ENCODE assay signal across 15 cellular contexts in the genomic region with DNA sequence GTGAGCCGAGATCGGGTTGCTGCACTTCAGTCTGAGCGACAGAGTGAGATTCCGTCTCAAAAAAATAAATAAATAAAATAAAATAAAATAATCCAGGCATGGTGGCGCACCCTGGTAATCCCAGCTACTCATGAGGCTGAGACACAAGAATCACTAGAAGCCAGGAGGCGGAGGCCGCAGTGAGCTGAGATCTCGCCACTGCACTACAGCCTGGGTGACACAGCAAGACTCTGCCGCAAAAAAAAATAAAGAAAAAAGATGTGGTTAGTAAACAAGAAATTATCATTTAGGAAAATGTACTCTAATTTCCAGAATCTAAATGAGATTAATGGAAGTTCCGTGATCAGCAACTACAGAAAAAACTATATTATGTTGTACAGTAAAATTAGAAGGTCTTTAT. TPM values are rescaled to one million over a fixed set of nuclear protein-coding genes. Genes with fewer than 3 reads are reported as not detected.
DNase-seq lines count a peak whose midpoint lies in the region; ATAC-seq lines count a peak whose summit lies in the region.
"Had no signal": no experiment of that assay in that cellular context is flagged by ENCODE, and none has a peak within 500 bp of the region (broad histone marks: within the 10 kb centered on the region; RNA-seq: fewer than 3 reads in every experiment).

No MANE protein-coding gene starts in this region.

- H3K4me3 Mint-ChIP-seq in activated CD4-positive, alpha-beta T cell treated with anti-CD3 and anti-CD28 coated beads for 36 hours, result no peak overlapping the region
- no peak overlapping the region for H3K4me3 Mint-ChIP-seq in activated CD4-positive, alpha-beta T cell treated with anti-CD3 and anti-CD28 coated beads, Interleukin-2, amount 10 ng/mL, durations not matched to agents 7 days and 5 days
- no peak overlapping the region for H3K4me3 Mint-ChIP-seq in activated naive CD4-positive, alpha-beta T cell treated with anti-CD3 and anti-CD28 coated beads for 36 hours
- H3K4me3 Mint-ChIP-seq: dendritic cell treated with granulocyte-macrophage colony-stimulating factor and Interleukin-4, amounts not matched to agents 40 ng/mL and 50 ng/mL, for 4 days had no signal

- H3K27me3 Mint-ChIP-seq in activated CD4-positive, alpha-beta T cell treated with anti-CD3 and anti-CD28 coated beads for 36 hours, result peaks cover 3% of the 10 kb centered on the region
- no peaks in the 10 kb centered on the region for H3K27me3 Mint-ChIP-seq in activated CD4-positive, alpha-beta T cell treated with anti-CD3 and anti-CD28 coated beads, Interleukin-2, amount 10 ng/mL, durations not matched to agents 7 days and 5 days
- H3K27me3 Mint-ChIP-seq in activated naive CD4-positive, alpha-beta T cell treated with anti-CD3 and anti-CD28 coated beads for 36 hours (ENCODE audit: low read depth), result no peaks in the 10 kb centered on the region
- H3K27me3 Mint-ChIP-seq: dendritic cell treated with granulocyte-macrophage colony-stimulating factor and Interleukin-4, amounts not matched to agents 40 ng/mL and 50 ng/mL, for 4 days had no signal

- H3K36me3 Mint-ChIP-seq in activated CD4-positive, alpha-beta T cell treated with anti-CD3 and anti-CD28 coated beads for 36 hours (ENCODE audit: low read depth), result no peaks in the 10 kb centered on the region
- H3K36me3 Mint-ChIP-seq in activated CD4-positive, alpha-beta T cell treated with anti-CD3 and anti-CD28 coated beads, Interleukin-2, amount 10 ng/mL, durations not matched to agents 7 days and 5 days (ENCODE audit: low read depth), result no peaks in the 10 kb centered on the region
- peaks cover 2% of the 10 kb centered on the region for H3K36me3 Mint-ChIP-seq in activated naive CD4-positive, alpha-beta T cell treated with anti-CD3 and anti-CD28 coated beads for 36 hours (ENCODE audit: low read depth)

- intact Hi-C loops in activated CD4-positive, alpha-beta T cell treated with anti-CD3 and anti-CD28 coated beads for 36 hours (cut with DNase I, micrococcal nuclease), result loop anchor here in 1 of 2 experiments (2.0 kb wide), 1 partner anchor 511 kb away; no protein-coding TSS in a partner anchor
- intact Hi-C loops in activated naive CD4-positive, alpha-beta T cell treated with anti-CD3 and anti-CD28 coated beads for 36 hours (cut with micrococcal nuclease), result no loop called here

- CTCF ChIA-PET in activated CD4-positive, alpha-beta T cell treated with anti-CD3 and anti-CD28 coated beads for 36 hours (lab: Charles Lee), result interaction anchor here (0.6 to 1.8 kb wide), 3 partner anchors 10 to 70 kb away, joined by 3 to 4 read pairs (median 4); a partner anchor contains a TSS
- CTCF ChIA-PET in activated CD4-positive, alpha-beta T cell treated with anti-CD3 and anti-CD28 coated beads, Interleukin-2, amount 10 ng/mL, durations not matched to agents 7 days and 5 days (lab: Charles Lee), result interaction anchor here (1.0 kb wide), 2 partner anchors 10 to 19 kb away, joined by 3 to 4 read pairs; no protein-coding TSS in a partner anchor
- CTCF ChIA-PET in activated naive CD4-positive, alpha-beta T cell treated with anti-CD3 and anti-CD28 coated beads for 36 hours (lab: Charles Lee), result interaction anchor here (0.7 to 1.7 kb wide), 5 partner anchors 11 to 72 kb away, joined by 3 to 8 read pairs (median 4); a partner anchor contains a TSS

- peak; percentile 44 for ATAC-seq in activated CD4-positive, alpha-beta T cell treated with anti-CD3 and anti-CD28 coated beads for 36 hours
- ATAC-seq in GM18870 (IDR thresholded peaks at IDR 0.05; ENCODE audit: unreplicated experiment) (peak; percentile 0), GM19452 (IDR thresholded peaks at IDR 0.05; ENCODE audit: unreplicated experiment) (no peak)

- H3K4me1 Mint-ChIP-seq in activated CD4-positive, alpha-beta T cell treated with anti-CD3 and anti-CD28 coated beads for 36 hours, result peaks cover 30% of the 10 kb centered on the region
- peaks cover 14% of the 10 kb centered on the region for H3K4me1 Mint-ChIP-seq in activated CD4-positive, alpha-beta T cell treated with anti-CD3 and anti-CD28 coated beads, Interleukin-2, amount 10 ng/mL, durations not matched to agents 7 days and 5 days
- peaks cover 34% of the 10 kb centered on the region for H3K4me1 Mint-ChIP-seq in activated naive CD4-positive, alpha-beta T cell treated with anti-CD3 and anti-CD28 coated beads for 36 hours (ENCODE audit: low read depth)

- DNase-seq in activated CD4-positive, alpha-beta T cell treated with anti-CD3 and anti-CD28 coated beads for 36 hours, result peak; percentile 63
- no peak for DNase-seq in activated CD4-positive, alpha-beta T cell treated with anti-CD3 and anti-CD28 coated beads, Interleukin-2, amount 10 ng/mL, durations not matched to agents 7 days and 5 days
- DNase-seq in activated naive CD4-positive, alpha-beta T cell treated with anti-CD3 and anti-CD28 coated beads for 36 hours, result peak; percentile 22
- DNase-seq in stimulated activated CD4-positive, alpha-beta T cell treated with anti-CD3 and anti-CD28 coated beads, Interleukin-2, amount 100 ng/mL, for 48 hours, result peak; percentile 11 to 24
- no peak for DNase-seq in NCI-H2196 treated with DMSO at 0.1 percent for 48 hours (lab: John Stamatoyannopoulos, UW; ENCODE audit: unreplicated experiment)
- DNase-seq in OCI-M2 (lab: John Stamatoyannopoulos, UW; ENCODE audit: unreplicated experiment), result no peak
- DNase-seq: BE2C, Caco-2, NCI-H1092 treated with DMSO at 0.1 percent for 48 hours, NCI-H2081 treated with DMSO at 0.1 percent for 48 hours, NCI-H510A, upper lobe of left lung had no signal

- no peaks in the 10 kb centered on the region for H3K9me3 Mint-ChIP-seq in activated CD4-positive, alpha-beta T cell treated with anti-CD3 and anti-CD28 coated beads for 36 hours (ENCODE audit: low read depth)
- H3K9me3 Mint-ChIP-seq in activated CD4-positive, alpha-beta T cell treated with anti-CD3 and anti-CD28 coated beads, Interleukin-2, amount 10 ng/mL, durations not matched to agents 7 days and 5 days, result no peaks in the 10 kb centered on the region
- peaks cover 5% of the 10 kb centered on the region for H3K9me3 Mint-ChIP-seq in activated naive CD4-positive, alpha-beta T cell treated with anti-CD3 and anti-CD28 coated beads for 36 hours
- H3K9me3 Mint-ChIP-seq: dendritic cell treated with granulocyte-macrophage colony-stimulating factor and Interleukin-4, amounts not matched to agents 40 ng/mL and 50 ng/mL, for 4 days had no signal

- H3K27ac Mint-ChIP-seq in activated CD4-positive, alpha-beta T cell treated with anti-CD3 and anti-CD28 coated beads for 36 hours, result peak overlapping the region; percentile 65
- H3K27ac Mint-ChIP-seq in activated CD4-positive, alpha-beta T cell treated with anti-CD3 and anti-CD28 coated beads, Interleukin-2, amount 10 ng/mL, durations not matched to agents 7 days and 5 days, result no peak overlapping the region
- H3K27ac Mint-ChIP-seq in activated naive CD4-positive, alpha-beta T cell treated with anti-CD3 and anti-CD28 coated beads for 36 hours, result no peak overlapping the region
- H3K27ac Mint-ChIP-seq: dendritic cell treated with granulocyte-macrophage colony-stimulating factor and Interleukin-4, amounts not matched to agents 40 ng/mL and 50 ng/mL, for 4 days had no signal

- POLR2A ChIA-PET in activated CD4-positive, alpha-beta T cell treated with anti-CD3 and anti-CD28 coated beads for 36 hours (lab: Charles Lee), result interaction anchor here (0.6 to 2.5 kb wide), 6 partner anchors 13 to 71 kb away, joined by 3 to 19 read pairs (median 3); a partner anchor contains a TSS
- POLR2A ChIA-PET in activated CD4-positive, alpha-beta T cell treated with anti-CD3 and anti-CD28 coated beads, Interleukin-2, amount 10 ng/mL, durations not matched to agents 7 days and 5 days (lab: Charles Lee), result interaction anchor here (0.5 to 0.6 kb wide), 2 partner anchors 61 to 1053 kb away, joined by 3 read pairs; no protein-coding TSS in a partner anchor

RNA-seq across cellular contexts. Expression of a gene that starts 14.5 kb away (rescaled TPM):
- total RNA-seq in activated CD4-positive, alpha-beta T cell treated with anti-CD3 and anti-CD28 coated beads for 36 hours, result 10 to 100 TPM; 56.6 to 59.2 TPM
- total RNA-seq in activated CD4-positive, alpha-beta T cell treated with anti-CD3 and anti-CD28 coated beads, Interleukin-2, amount 10 ng/mL, durations not matched to agents 7 days and 5 days, result 10 to 100 TPM; 44.7 to 49.6 TPM
- 10 to 100 TPM; 53.7 to 54.6 TPM for total RNA-seq in activated naive CD4-positive, alpha-beta T cell treated with anti-CD3 and anti-CD28 coated beads for 36 hours

Comparison
In these comparisons a context has a peak if more than half of its experiments do, and no peak if none do; other contexts are left out.
1. DNase-seq: peak in activated CD4-positive, alpha-beta T cell treated with anti-CD3 and anti-CD28 coated beads for 36 hours (single experiment), activated naive CD4-positive, alpha-beta T cell treated with anti-CD3 and anti-CD28 coated beads for 36 hours (single experiment) and stimulated activated CD4-positive, alpha-beta T cell treated with anti-CD3 and anti-CD28 coated beads, Interleukin-2, amount 100 ng/mL, for 48 hours (2 of 2); none in activated CD4-positive, alpha-beta T cell treated with anti-CD3 and anti-CD28 coated beads, Interleukin-2, amount 10 ng/mL, durations not matched to agents 7 days and 5 days (single experiment), NCI-H2196 treated with DMSO at 0.1 percent for 48 hours (single experiment) and OCI-M2 (single experiment).